Comparison of ENCODE assay signal across 23 cellular contexts in genomic region chr2:1053781-1054180, GRCh38.
"Had no signal": no experiment of that assay in that cellular context is flagged by ENCODE, and none has a peak within 500 bp of the region (broad histone marks: within the 10 kb centered on the region; RNA-seq: fewer than 3 reads in every experiment).

No MANE protein-coding gene starts in this region.

- DNase-seq: activated CD4-positive, alpha-beta T cell treated with anti-CD3 and anti-CD28 coated beads for 48 hours; activated CD4-positive, alpha-beta T cell treated with anti-CD3 and anti-CD28 coated beads, Interleukin-2, amount 50 U/mL, for 48 hours; activated CD8-positive, alpha-beta memory T cell treated with anti-CD3 and anti-CD28 coated beads for 24 hours; activated effector memory CD4-positive, alpha-beta T cell treated with Interleukin-2 at 50 U/mL for 16 hours; activated naive CD4-positive, alpha-beta T cell treated with Interleukin-2 at 50 U/mL for 16 hours; aorta; cerebellar nuclear complex; colonic mucosa; effector CD8-positive, alpha-beta T cell; islet precursor cell; mammary epithelial cell; midbrain; naive thymus-derived CD4-positive, alpha-beta T cell; right cardiac atrium; stimulated activated CD4-positive, alpha-beta T cell treated with anti-CD3 and anti-CD28 coated beads, Interleukin-2, amount 100 ng/mL, for 48 hours; stimulated activated naive CD4-positive, alpha-beta T cell treated with Interleukin-2 at 50 U/mL for 16 hours had no signal

- ATAC-seq: activated CD4-positive, CD25-positive, alpha-beta regulatory T cell treated with anti-CD3 and anti-CD28 coated beads, Interleukin-2, amount 50 U/mL, for 24 hours; naive thymus-derived CD4-positive, alpha-beta T cell; right cardiac atrium had no signal

- H3K36me3 ChIP-seq: cardiac muscle cell, colonic mucosa, tibial nerve had no signal

- H3K4me3 Mint-ChIP-seq: activated naive CD8-positive, alpha-beta T cell; brain; neural crest cell had no signal

- H3K4me3 ChIP-seq: cardiac muscle cell, colonic mucosa, tibial nerve had no signal

- H3K36me3 Mint-ChIP-seq: naive thymus-derived CD4-positive, alpha-beta T cell had no signal

- FAIRE-seq: frontal cortex had no signal

- H3K27ac ChIP-seq: cardiac muscle cell, colonic mucosa, tibial nerve had no signal

- H3K27me3 Mint-ChIP-seq: activated naive CD8-positive, alpha-beta T cell had no signal

- H3K4me1 ChIP-seq: colonic mucosa, tibial nerve had no signal

- H3K27me3 ChIP-seq: cardiac muscle cell, colonic mucosa, tibial nerve had no signal

- H3K9me3 ChIP-seq: colonic mucosa had no signal

- H3K27ac Mint-ChIP-seq: activated naive CD8-positive, alpha-beta T cell; naive thymus-derived CD4-positive, alpha-beta T cell had no signal
